Comparison of ENCODE assay signal across 33 cellular contexts in the genomic region with DNA sequence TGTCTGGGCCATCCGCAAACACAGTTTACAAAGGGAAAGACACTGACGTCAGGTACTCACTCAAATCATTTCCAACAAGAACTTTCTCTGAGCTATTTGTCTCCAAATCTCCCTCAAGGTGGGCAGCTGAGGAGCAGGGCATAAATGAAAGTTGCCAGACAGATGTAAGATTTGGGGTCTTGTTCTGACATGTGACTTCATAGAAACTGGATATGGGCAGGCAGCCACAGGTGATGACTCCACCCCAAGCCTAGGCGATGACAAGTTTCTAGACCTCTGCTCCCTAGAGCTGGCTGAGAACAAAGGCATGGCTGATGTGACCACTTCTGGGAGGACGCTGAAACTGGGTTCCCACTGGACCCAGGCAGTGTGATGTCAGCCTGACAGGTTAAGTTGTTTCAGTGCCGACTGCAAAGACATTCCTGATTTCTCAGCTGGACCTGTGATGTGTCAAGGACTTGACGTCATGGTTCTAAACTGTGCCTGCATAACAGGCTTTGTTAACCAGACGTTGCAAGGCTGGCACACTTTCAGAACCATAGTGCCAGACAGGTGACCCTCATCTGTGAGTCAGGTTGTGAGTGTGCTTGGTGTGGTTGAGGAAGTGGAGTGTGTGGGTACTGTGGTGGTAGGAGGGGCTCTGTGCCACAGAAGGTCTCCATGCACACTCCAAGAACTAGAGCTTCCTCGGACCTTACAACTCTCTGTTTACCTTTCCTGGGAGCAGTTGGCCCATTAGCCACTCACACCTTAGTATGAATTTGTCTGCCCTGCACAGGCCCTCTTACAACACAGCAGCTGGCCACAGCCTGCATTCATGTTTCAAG. TPM values are rescaled to one million over a fixed set of nuclear protein-coding genes. Genes with fewer than 3 reads are reported as not detected.
"Had no signal": no experiment of that assay in that cellular context is flagged by ENCODE, and none has a peak within 500 bp of the region (broad histone marks: within the 10 kb centered on the region; RNA-seq: fewer than 3 reads in every experiment).

No MANE protein-coding gene starts in this region.

- H3K4me1 Mint-ChIP-seq: activated CD4-positive, alpha-beta T cell treated with anti-CD3 and anti-CD28 coated beads, Interleukin-2, amount 10 ng/mL, durations not matched to agents 7 days and 5 days; activated naive CD8-positive, alpha-beta T cell treated with anti-CD3 and anti-CD28 coated beads for 36 hours; activated T-helper 17 cell treated with anti-CD3 and anti-CD28 coated beads, Interleukin-2, amount 50 U/mL, for 72 hours; central memory CD8-positive, alpha-beta T cell had no signal

- H3K36me3 Mint-ChIP-seq: activated CD4-positive, alpha-beta memory T cell treated with anti-CD3 and anti-CD28 coated beads for 36 hours; activated naive CD8-positive, alpha-beta T cell treated with anti-CD3 and anti-CD28 coated beads for 36 hours had no signal

- H3K9me3 Mint-ChIP-seq: activated CD4-positive, alpha-beta memory T cell treated with anti-CD3 and anti-CD28 coated beads for 36 hours; activated CD4-positive, alpha-beta T cell treated with anti-CD3 and anti-CD28 coated beads, Interleukin-2, amount 10 ng/mL, durations not matched to agents 7 days and 5 days; activated T-helper 17 cell treated with anti-CD3 and anti-CD28 coated beads, Interleukin-2, amount 50 U/mL, for 72 hours; central memory CD8-positive, alpha-beta T cell had no signal

- H3K4me3 Mint-ChIP-seq: activated CD4-positive, alpha-beta memory T cell treated with anti-CD3 and anti-CD28 coated beads for 36 hours; activated CD4-positive, alpha-beta T cell treated with anti-CD3 and anti-CD28 coated beads, Interleukin-2, amount 10 ng/mL, durations not matched to agents 7 days and 5 days; activated naive CD8-positive, alpha-beta T cell treated with anti-CD3 and anti-CD28 coated beads for 36 hours; activated T-cell treated with anti-CD3 and anti-CD28 coated beads, Interleukin-2, amount 50 U/mL, for 72 hours; activated T-helper 17 cell treated with anti-CD3 and anti-CD28 coated beads, Interleukin-2, amount 50 U/mL, for 72 hours; central memory CD8-positive, alpha-beta T cell had no signal

- DNase-seq: activated CD4-positive, alpha-beta memory T cell treated with anti-CD3 and anti-CD28 coated beads for 36 hours; activated CD4-positive, alpha-beta T cell treated with anti-CD3 and anti-CD28 coated beads, Interleukin-2, amount 10 ng/mL, durations not matched to agents 7 days and 5 days; activated CD4-positive, CD25-positive, alpha-beta regulatory T cell; activated effector memory CD4-positive, alpha-beta T cell treated with anti-CD3 and anti-CD28 coated beads, Interleukin-2, amount 50 U/mL, for 16 hours; activated naive CD4-positive, alpha-beta T cell; activated naive CD4-positive, alpha-beta T cell treated with anti-CD3 and anti-CD28 coated beads, Interleukin-2, amount 50 U/mL, for 16 hours; activated naive CD8-positive, alpha-beta T cell treated with anti-CD3 and anti-CD28 coated beads for 36 hours; activated T-cell treated with anti-CD3 and anti-CD28 coated beads, Interleukin-2, amount 50 U/mL, for 1 hour; activated T-cell treated with anti-CD3 and anti-CD28 coated beads, Interleukin-2, amount 50 U/mL, for 72 hours; amniotic stem cell; aorta; Kasumi-1; KG1; MM.1S; MV-4-11; NCI-H1092; NCI-H1436 treated with DMSO at 0.1 percent for 48 hours; NCI-H1694 treated with DMSO at 0.1 percent for 48 hours; NCI-H2029; NCI-H345; NCI-H524 treated with DMSO at 0.1 percent for 48 hours; Right ventricle myocardium superior; SJCRH30; T1000; WERI-Rb-1 had no signal

- ATAC-seq: activated T-cell treated with anti-CD3 and anti-CD28 coated beads, Interleukin-2, amount 50 U/mL, for 72 hours; activated T-helper 17 cell treated with anti-CD3 and anti-CD28 coated beads, Interleukin-2, amount 50 U/mL, for 72 hours had no signal

- H3K4me3 ChIP-seq: cardiac muscle cell, SJCRH30, SK-N-MC had no signal

- H3K36me3 ChIP-seq: cardiac muscle cell, SJCRH30, WERI-Rb-1 had no signal

- H3K27ac Mint-ChIP-seq: activated CD4-positive, alpha-beta memory T cell treated with anti-CD3 and anti-CD28 coated beads for 36 hours; activated CD4-positive, alpha-beta T cell treated with anti-CD3 and anti-CD28 coated beads, Interleukin-2, amount 10 ng/mL, durations not matched to agents 7 days and 5 days; activated naive CD8-positive, alpha-beta T cell treated with anti-CD3 and anti-CD28 coated beads for 36 hours; activated T-cell treated with anti-CD3 and anti-CD28 coated beads, Interleukin-2, amount 50 U/mL, for 72 hours; activated T-helper 17 cell treated with anti-CD3 and anti-CD28 coated beads, Interleukin-2, amount 50 U/mL, for 72 hours had no signal

- H3K9me3 ChIP-seq: SJCRH30 had no signal

- H3K27me3 ChIP-seq: SJCRH30 had no signal

- H3K4me1 ChIP-seq: SJCRH30 had no signal

- H3K27ac ChIP-seq: cardiac muscle cell, SJCRH30, SK-N-MC, WERI-Rb-1 had no signal

RNA-seq across cellular contexts. Expression of gene EBF3, which starts 39.9 kb away (rescaled TPM):
- total RNA-seq: activated CD4-positive, alpha-beta memory T cell treated with anti-CD3 and anti-CD28 coated beads for 36 hours; activated CD4-positive, alpha-beta T cell treated with anti-CD3 and anti-CD28 coated beads, Interleukin-2, amount 10 ng/mL, durations not matched to agents 7 days and 5 days; activated naive CD8-positive, alpha-beta T cell treated with anti-CD3 and anti-CD28 coated beads for 36 hours; activated T-cell treated with anti-CD3 and anti-CD28 coated beads, Interleukin-2, amount 50 U/mL, for 72 hours; activated T-helper 17 cell treated with anti-CD3 and anti-CD28 coated beads, Interleukin-2, amount 50 U/mL, for 72 hours; NCI-H460; OCI-LY7; T-helper 1 cell treated with Interleukin-12 subunit alpha and Interleukin-12 subunit beta and Interleukin-4 antibody, amounts not matched to agents 30 ng/mL and 1 ng/mL, for 36 hours; T-helper 2 cell treated with Interferon-gamma antibody and Interleukin-4, amounts not matched to agents 100 ng/mL and 5 ng/mL, for 36 hours had no signal
